In the genomic region with DNA sequence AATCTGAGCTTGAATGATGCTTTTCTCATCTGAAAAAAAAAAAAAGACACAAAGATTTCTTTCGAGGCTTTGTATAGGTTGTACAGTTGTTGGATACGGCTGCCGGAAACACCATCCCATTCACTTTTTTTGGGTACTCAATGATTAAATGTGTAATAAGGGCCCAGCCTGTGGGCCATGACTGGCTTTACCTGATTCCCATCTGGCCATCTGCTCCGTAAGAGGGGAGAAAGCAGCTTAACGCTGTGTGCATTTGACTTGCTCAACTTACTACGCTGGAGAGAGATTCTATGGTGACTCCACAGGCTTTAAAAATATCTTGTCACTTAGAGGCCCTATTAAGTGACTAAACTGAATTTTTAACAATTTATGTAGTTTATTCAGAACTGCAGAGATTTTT, we compare ENCODE assay signal across 9 cellular contexts. TPM values are rescaled to one million over a fixed set of nuclear protein-coding genes. Genes with fewer than 3 reads are reported as not detected.
DNase-seq lines count a peak whose midpoint lies in the region; ATAC-seq and TF ChIP-seq lines count a peak whose summit lies in the region.
"Had no signal": no experiment of that assay in that cellular context is flagged by ENCODE, and none has a peak within 500 bp of the region (broad histone marks: within the 10 kb centered on the region; RNA-seq: fewer than 3 reads in every experiment).

No MANE protein-coding gene starts in this region.

- H3K9me3 ChIP-seq in A673 (ENCODE audit: low read depth, low read length, poor library complexity, severe bottlenecking) (no peaks in the 10 kb centered on the region), HUES48 (ENCODE audit: control insufficient read depth, insufficient read depth, low read length) (peaks cover 84% of the 10 kb centered on the region), mucosa of stomach (ENCODE audit: control insufficient read depth, low read length) (no peaks in the 10 kb centered on the region)

- H3K27me3 ChIP-seq in A673 (replicated peaks; ENCODE audit: insufficient read depth, low read depth, low read length, poor library complexity) = no peaks in the 10 kb centered on the region
- no peaks in the 10 kb centered on the region for H3K27me3 ChIP-seq in HUES48 (ENCODE audit: control insufficient read depth, insufficient read depth, low read length)
- no peaks in the 10 kb centered on the region for H3K27me3 ChIP-seq in mucosa of stomach (ENCODE audit: control insufficient read depth, insufficient read depth, low read length)

- H3K4me1 ChIP-seq in A673 (ENCODE audit: insufficient read depth, low read length, poor library complexity, severe bottlenecking) = peaks cover 7% of the 10 kb centered on the region
- H3K4me1 ChIP-seq in HUES48 (ENCODE audit: control insufficient read depth, insufficient read depth, low read length) = no peaks in the 10 kb centered on the region
- H3K4me1 ChIP-seq in mucosa of stomach (ENCODE audit: control insufficient read depth, insufficient read depth, low read length) = no peaks in the 10 kb centered on the region

- DNase-seq in A673 (ENCODE audit: low spot score) (no peak), MCF 10A (ENCODE audit: unreplicated experiment) (no peak), DMS114 treated with DMSO at 0.1 percent for 48 hours (lab: John Stamatoyannopoulos, UW; ENCODE audit: unreplicated experiment) (no peak), NCI-H2227 treated with DMSO at 0.1 percent for 48 hours (lab: John Stamatoyannopoulos, UW) (no peak), T1000 (lab: John Stamatoyannopoulos, UW) (no peak)

- peak overlapping the region; percentile 97 for H3K27ac Mint-ChIP-seq in MCF 10A (ENCODE audit: low read depth, unreplicated experiment)

- intact Hi-C loops in A673 (cut with micrococcal nuclease; ENCODE audit: unreplicated experiment) = no loop called here
- intact Hi-C loops in MCF 10A (cut with micrococcal nuclease) = loop anchor here (5.0 kb wide), 1 partner anchor 311 kb away; a partner anchor contains a TSS

- no peaks in the 10 kb centered on the region for H3K27me3 Mint-ChIP-seq in MCF 10A (ENCODE audit: insufficient read depth, unreplicated experiment)

- POLR2A ChIA-PET in A673 (lab: Charles Lee; ENCODE audit: low non-redundant PET) = no interaction called here
- POLR2A ChIA-PET in MCF 10A (lab: Yijun Ruan, JAX) = interaction anchor here (0.6 to 1.1 kb wide), 2 partner anchors 15 to 357 kb away, joined by 3 to 6 read pairs; no protein-coding TSS in a partner anchor

- H3K4me3 Mint-ChIP-seq in MCF 10A (ENCODE audit: unreplicated experiment) = peak overlapping the region; percentile 82

- H3K4me3 ChIP-seq in A673 (ENCODE audit: low read depth, low read length, poor library complexity, severe bottlenecking) (peak overlapping the region; percentile 88), HUES48 (ENCODE audit: low read depth, low read length) (peak overlapping the region; percentile 52; the same call in 1 of the 2 replicates), mucosa of stomach (ENCODE audit: low read length) (peak overlapping the region; percentile 51)

- no peaks in the 10 kb centered on the region for H3K9me3 Mint-ChIP-seq in MCF 10A (ENCODE audit: unreplicated experiment)

- no peak for ATAC-seq in GM21825 (IDR thresholded peaks at IDR 0.05; ENCODE audit: unreplicated experiment)

- TF ChIP-seq CTCF in A673 (conservative IDR thresholded peaks at IDR 0.05; ENCODE audit: low read depth, low read length) = no peak
- no peak for TF ChIP-seq CTCF in MCF 10A (IDR thresholded peaks at IDR 0.05; ENCODE audit: unreplicated experiment)

- no peak overlapping the region for H3K9ac ChIP-seq in HUES48 (ENCODE audit: low read depth, low read length)
- peak overlapping the region; percentile 90 for H3K9ac ChIP-seq in mucosa of stomach (ENCODE audit: low read length)

- H3K36me3 ChIP-seq in A673 (ENCODE audit: insufficient read depth, low read length, poor library complexity, severe bottlenecking) = peaks cover 4% of the 10 kb centered on the region
- no peaks in the 10 kb centered on the region for H3K36me3 ChIP-seq in HUES48 (ENCODE audit: control insufficient read depth, insufficient read depth, low read length)
- H3K36me3 ChIP-seq in mucosa of stomach (ENCODE audit: control insufficient read depth, insufficient read depth, low read length) = no peaks in the 10 kb centered on the region

- CTCF ChIA-PET in A673 (lab: Charles Lee) = no interaction called here
- CTCF ChIA-PET in MCF 10A (lab: Yijun Ruan, JAX) = interaction anchor here (0.6 to 1.5 kb wide), 4 partner anchors 169 to 743 kb away, joined by 3 to 4 read pairs (median 3); no protein-coding TSS in a partner anchor

- peaks cover 28% of the 10 kb centered on the region for H3K36me3 Mint-ChIP-seq in MCF 10A (ENCODE audit: insufficient read depth, unreplicated experiment)

- H3K4me1 Mint-ChIP-seq in MCF 10A (ENCODE audit: insufficient read depth, unreplicated experiment) = peaks cover 5% of the 10 kb centered on the region

- TSS peak; percentile 54 for BruUV-seq in A673 (replicated peaks; lab: Mats Ljungman, UMichigan)
- BruUV-seq in MCF 10A (replicated peaks; lab: Mats Ljungman, UMichigan) = TSS peak; percentile 29

- H3K27ac ChIP-seq in A673 (ENCODE audit: low read depth, low read length, poor library complexity, severe bottlenecking) (peak overlapping the region; percentile 98), HUES48 (ENCODE audit: low read depth, low read length) (no peak overlapping the region)

RNA-seq across cellular contexts. Expression of a gene that starts 0.7 kb away (rescaled TPM):
- total RNA-seq in A673 (2021) = 18.7 and 20.6 TPM in 2 replicates
- 34.1 and 36.5 TPM in 2 replicates for total RNA-seq in MCF 10A (2022)

RNA-seq across cellular contexts. Expression of a gene that starts 0.8 kb away (rescaled TPM):
- total RNA-seq in A673 (2021) (not detected in 2 replicates), MCF 10A (2022) (not detected in 2 replicates)
- total RNA-seq: lung had no signal
